13 cellular contexts compared by ENCODE assay signal in genomic region chr2:126707941-126708340, GRCh38. TPM values are rescaled to one million over a fixed set of nuclear protein-coding genes. Genes with fewer than 3 reads are reported as not detected.
A peak's percentile ranks its signal among the peaks of the same experiment; 100 is the strongest.
DNase-seq lines count a peak whose midpoint lies in the region; ATAC-seq and TF ChIP-seq lines count a peak whose summit lies in the region.
"Had no signal": no experiment of that assay in that cellular context is flagged by ENCODE, and none has a peak within 500 bp of the region (broad histone marks: within the 10 kb centered on the region; RNA-seq: fewer than 3 reads in every experiment).

No MANE protein-coding gene starts in this region.

- H3K27me3 ChIP-seq in BLaER1 treated with 17β-estradiol and CSF1 and Interleukin-3, amounts not matched to agents 10 nM and 100 nM: no peaks in the 10 kb centered on the region
- no peaks in the 10 kb centered on the region for H3K27me3 ChIP-seq in vagina

- peaks cover 0 to 16% (median 0%) of the 10 kb centered on the region in 11 experiments; a peak in 4 of 22 replicates for H4K20me1 ChIP-seq in BLaER1 treated with 17β-estradiol and CSF1 and Interleukin-3, amounts not matched to agents 10 nM and 100 nM

- TF ChIP-seq POLR2A in vagina (IDR thresholded peaks at IDR 0.05): no peak

- H3K4me2 ChIP-seq in BLaER1 treated with 17β-estradiol and CSF1 and Interleukin-3, amounts not matched to agents 10 nM and 100 nM: peak overlapping the region in 9 of 11 experiments; percentile 1 to 51 (median 34); a peak in 14 of 22 replicates
- H3K4me2 ChIP-seq: A549 had no signal

- H3K4me3 Mint-ChIP-seq in WTC11: no peak overlapping the region
- H3K4me3 Mint-ChIP-seq: CD4-positive, CD25-positive, alpha-beta regulatory T cell; IgD-negative memory B cell had no signal

- H3K27ac Mint-ChIP-seq in WTC11: no peak overlapping the region
- H3K27ac Mint-ChIP-seq: CD4-positive, CD25-positive, alpha-beta regulatory T cell; IgD-negative memory B cell had no signal

- no peak overlapping the region for H3K9ac ChIP-seq in BLaER1 treated with 17β-estradiol and CSF1 and Interleukin-3, amounts not matched to agents 10 nM and 100 nM

- TF ChIP-seq CTCF in WTC11 (IDR thresholded peaks at IDR 0.05) (no peak), vagina (IDR thresholded peaks at IDR 0.05) (no peak)

- intact Hi-C loops in vagina (cut with DNase I): no loop called here

- peaks cover 11% of the 10 kb centered on the region; the same call in 1 of the 2 replicates for H3K9me3 Mint-ChIP-seq in WTC11

- H3K9me3 ChIP-seq in BLaER1 treated with 17β-estradiol and CSF1 and Interleukin-3, amounts not matched to agents 10 nM and 100 nM (replicated peaks in 1 of 11): no peaks in the 10 kb centered on the region
- no peaks in the 10 kb centered on the region for H3K9me3 ChIP-seq in vagina
- H3K9me3 ChIP-seq: A549 had no signal

- ATAC-seq in WTC11 (no peak), left lobe of liver (no peak)
- ATAC-seq: A549 had no signal

- no peak overlapping the region for H3K4me3 ChIP-seq in BLaER1 treated with 17β-estradiol and CSF1 and Interleukin-3, amounts not matched to agents 10 nM and 100 nM
- no peak overlapping the region for H3K4me3 ChIP-seq in vagina
- H3K4me3 ChIP-seq: A549 had no signal

- H3K36me3 ChIP-seq in BLaER1 treated with 17β-estradiol and CSF1 and Interleukin-3, amounts not matched to agents 10 nM and 100 nM: no peaks in the 10 kb centered on the region
- no peaks in the 10 kb centered on the region for H3K36me3 ChIP-seq in vagina

- H3K36me3 Mint-ChIP-seq in WTC11: no peaks in the 10 kb centered on the region
- H3K36me3 Mint-ChIP-seq: CD4-positive, CD25-positive, alpha-beta regulatory T cell; IgD-negative memory B cell had no signal

- no peak overlapping the region for H3K27ac ChIP-seq in BLaER1 treated with 17β-estradiol and CSF1 and Interleukin-3, amounts not matched to agents 10 nM and 100 nM
- no peak overlapping the region for H3K27ac ChIP-seq in vagina
- H3K27ac ChIP-seq: A549 had no signal

- CTCF ChIA-PET in WTC11 (lab: Charles Lee): no interaction called here

- peaks cover 0 to 31% (median 24%) of the 10 kb centered on the region in 10 experiments; a peak in 16 of 20 replicates for H3K4me1 ChIP-seq in BLaER1 treated with 17β-estradiol and CSF1 and Interleukin-3, amounts not matched to agents 10 nM and 100 nM
- peaks cover 6% of the 10 kb centered on the region for H3K4me1 ChIP-seq in vagina
- H3K4me1 ChIP-seq: A549 had no signal

- H3K27me3 Mint-ChIP-seq in WTC11 (ENCODE audit: low read depth): no peaks in the 10 kb centered on the region
- H3K27me3 Mint-ChIP-seq: CD4-positive, CD25-positive, alpha-beta regulatory T cell had no signal

- POLR2A ChIA-PET in WTC11 (lab: Charles Lee): no interaction called here

- peaks cover 18% of the 10 kb centered on the region for H3K4me1 Mint-ChIP-seq in WTC11
- H3K4me1 Mint-ChIP-seq: CD4-positive, CD25-positive, alpha-beta regulatory T cell had no signal

- DNase-seq in WTC11 (ENCODE audit: low spot score) (no peak), left lobe of liver (ENCODE audit: low spot score) (peak; percentile 4), vagina (ENCODE audit: extremely low spot score in 2 of 2) (peak; percentile 18 to 19), NCI-H146 (lab: John Stamatoyannopoulos, UW) (no peak), foreskin melanocyte (no peak), NCI-H2171 (lab: John Stamatoyannopoulos, UW) (no peak)
- DNase-seq: Calu3; CD4-positive, CD25-positive, alpha-beta regulatory T cell; DMS 273 treated with DMSO at 0.1 percent for 48 hours had no signal

TF ChIP-seq in WTC11, 78 proteins besides CTCF, POLR2A, EP300 and RAD21:
- TF ChIP-seq ZNF423 (CRISPR knock-in tag; IDR thresholded peaks at IDR 0.05): peak; percentile 86
- no peak for TF ChIP-seq ZNF671 (CRISPR knock-in tag; IDR thresholded peaks at IDR 0.05)

RNA-seq across cellular contexts. Expression of gene GYPC, which starts 52.0 kb away (rescaled TPM):
- total RNA-seq in WTC11 (2021): 21.9 to 28.1 TPM (median 23.9 TPM) in 3 replicates
- 4.3 TPM for total RNA-seq in left lobe of liver
- total RNA-seq in vagina: 84.2 TPM
- total RNA-seq: Calu3, HT-29 had no signal

Comparison
In these comparisons a context has a peak if more than half of its experiments do, and no peak if none do; other contexts are left out.
1. DNase-seq: peak in left lobe of liver (single experiment) and vagina (2 of 2); none in WTC11 (single experiment), NCI-H146 (single experiment), foreskin melanocyte (single experiment) and NCI-H2171 (single experiment).